8 cellular contexts compared by ENCODE assay signal in the genomic region with DNA sequence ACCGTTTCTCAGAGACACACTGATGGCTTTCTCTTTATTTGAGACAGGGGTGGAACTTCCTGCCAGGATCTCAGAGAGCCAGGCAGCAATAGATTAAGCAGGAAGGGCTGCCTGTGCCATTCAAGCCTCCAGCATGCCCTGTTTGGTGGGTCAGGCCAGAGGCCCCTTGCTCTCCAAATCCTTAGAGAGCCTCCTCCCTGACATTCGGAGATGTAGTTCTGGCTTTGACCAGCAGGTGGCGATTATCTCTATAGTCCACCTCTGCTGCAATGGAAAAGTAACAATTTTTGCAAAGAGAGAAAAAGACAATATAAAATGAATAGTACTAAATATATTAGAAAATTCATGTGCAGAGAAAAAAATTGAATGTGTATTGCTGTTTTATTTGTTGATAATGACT.
DNase-seq lines count a peak whose midpoint lies in the region; ATAC-seq and TF ChIP-seq lines count a peak whose summit lies in the region.

No MANE protein-coding gene starts in this region.

- H3F3A ChIP-seq in smooth muscle cell (ENCODE audit: low read depth) = no peaks in the 10 kb centered on the region

- no peaks in the 10 kb centered on the region for H3K4me1 ChIP-seq in left ventricle myocardium inferior
- no peaks in the 10 kb centered on the region for H3K4me1 ChIP-seq in smooth muscle cell (ENCODE audit: low read depth)

- DNase-seq in GM12864 (ENCODE audit: low read depth) = no peak
- DNase-seq in NCI-H460 (ENCODE audit: extremely low read depth, low read depth) = peak; percentile 54
- DNase-seq in activated gamma-delta T cell treated with anti-CD3 and anti-CD28 coated beads, Interleukin-2, amount 50 U/mL, for 16 hours (ENCODE audit: low read depth) = peak; percentile 63
- DNase-seq in left ventricle myocardium inferior = peak; percentile 17
- no peak for DNase-seq in smooth muscle cell (lab: John Stamatoyannopoulos, UW; ENCODE audit: unreplicated experiment)
- no peak for DNase-seq in NK-92 treated with Interleukin-12 subunit alpha and Interleukin-12 subunit beta, amount 100 ng/mL, for 24 hours (lab: John Stamatoyannopoulos, UW)
- no peak for DNase-seq in NCI-H526 (lab: John Stamatoyannopoulos, UW)

- TF ChIP-seq CTCF in GM12864 (IDR thresholded peaks at IDR 0.05; ENCODE audit: low read depth, low read length, missing control alignments) = peak; percentile 56
- peak; percentile 72 for TF ChIP-seq CTCF in left ventricle myocardium inferior (IDR thresholded peaks at IDR 0.05; ENCODE audit: borderline replicate concordance)
- TF ChIP-seq CTCF in smooth muscle cell (IDR thresholded peaks at IDR 0.05; ENCODE audit: borderline replicate concordance, insufficient read depth, poor library complexity, severe bottlenecking) = peak; percentile 67

- H3K4me3 ChIP-seq in GM12864 (ENCODE audit: low read depth, low read length) = no peak overlapping the region
- no peak overlapping the region for H3K4me3 ChIP-seq in left ventricle myocardium inferior
- no peak overlapping the region for H3K4me3 ChIP-seq in smooth muscle cell

- H3K9ac ChIP-seq in smooth muscle cell (ENCODE audit: low read depth) = no peak overlapping the region

- no peaks in the 10 kb centered on the region for H3K79me2 ChIP-seq in smooth muscle cell (ENCODE audit: low read depth)

- H3K27ac ChIP-seq in left ventricle myocardium inferior (replicated peaks) (no peak overlapping the region), smooth muscle cell (ENCODE audit: low read depth) (no peak overlapping the region)

- H3K36me3 ChIP-seq in left ventricle myocardium inferior (no peaks in the 10 kb centered on the region), smooth muscle cell (ENCODE audit: low read depth) (no peaks in the 10 kb centered on the region)

- no peak overlapping the region for H2AFZ ChIP-seq in smooth muscle cell (ENCODE audit: low read depth)

- H3K27me3 ChIP-seq in left ventricle myocardium inferior (ENCODE audit: low read depth) (no peaks in the 10 kb centered on the region), smooth muscle cell (ENCODE audit: low read depth) (no peaks in the 10 kb centered on the region)

- no peaks in the 10 kb centered on the region for H4K20me1 ChIP-seq in smooth muscle cell (ENCODE audit: low read depth)

- no peaks in the 10 kb centered on the region for H3K9me3 ChIP-seq in left ventricle myocardium inferior (replicated peaks)
- no peaks in the 10 kb centered on the region for H3K9me3 ChIP-seq in smooth muscle cell (replicated peaks; ENCODE audit: low read depth)

- ATAC-seq in HG02588 (IDR thresholded peaks at IDR 0.05; ENCODE audit: unreplicated experiment) = no peak

- H3K4me2 ChIP-seq in smooth muscle cell = no peak overlapping the region

- 35% methylated on average over 3 of the region's 3 CpGs for WGBS in smooth muscle cell (ENCODE audit: low lambda C conversion rate)

- intact Hi-C loops in left ventricle myocardium inferior (cut with micrococcal nuclease) = no loop called here

Comparison
In these comparisons a context has a peak if more than half of its experiments do, and no peak if none do; other contexts are left out.
1. DNase-seq: peak in NCI-H460 (single experiment), activated gamma-delta T cell treated with anti-CD3 and anti-CD28 coated beads, Interleukin-2, amount 50 U/mL, for 16 hours (single experiment) and left ventricle myocardium inferior (single experiment); none in GM12864 (single experiment), smooth muscle cell (single experiment), NK-92 treated with Interleukin-12 subunit alpha and Interleukin-12 subunit beta, amount 100 ng/mL, for 24 hours (single experiment) and NCI-H526 (0 of 2).
2. Peak in every context shown above with its lines, with median percentiles within 50 percentile points of each other: CTCF ChIP-seq.